Comparison of ENCODE assay signal across 8 cellular contexts in genomic region chr18:10524507-10525425, GRCh38. TPM values are rescaled to one million over a fixed set of nuclear protein-coding genes. Genes with fewer than 3 reads are reported as not detected.
DNase-seq lines count a peak whose midpoint lies in the region; ATAC-seq and TF ChIP-seq lines count a peak whose summit lies in the region.

No MANE protein-coding gene starts in this region.

- H3K27ac Mint-ChIP-seq in activated T-cell treated with anti-CD3 and anti-CD28 coated beads, Interleukin-2, amount 50 U/mL, for 72 hours = peak overlapping the region; percentile 17
- H3K27ac Mint-ChIP-seq in activated CD4-positive, alpha-beta memory T cell treated with anti-CD3 and anti-CD28 coated beads, Interleukin-2, amount 10 ng/mL, durations not matched to agents 7 days and 5 days = no peak overlapping the region
- H3K27ac Mint-ChIP-seq in type B pancreatic cell = peak overlapping the region; percentile 97

- no peaks in the 10 kb centered on the region for H3K9me3 Mint-ChIP-seq in activated T-cell treated with anti-CD3 and anti-CD28 coated beads, Interleukin-2, amount 50 U/mL, for 72 hours
- no peaks in the 10 kb centered on the region for H3K9me3 Mint-ChIP-seq in activated CD4-positive, alpha-beta memory T cell treated with anti-CD3 and anti-CD28 coated beads, Interleukin-2, amount 10 ng/mL, durations not matched to agents 7 days and 5 days
- H3K9me3 Mint-ChIP-seq in type B pancreatic cell = no peaks in the 10 kb centered on the region

- ATAC-seq in activated T-cell treated with anti-CD3 and anti-CD28 coated beads, Interleukin-2, amount 50 U/mL, for 72 hours (replicated peaks in 1 of 2) = no peak
- ATAC-seq in GM21529 (IDR thresholded peaks at IDR 0.05; ENCODE audit: unreplicated experiment) = no peak

- CTCF ChIA-PET in activated CD4-positive, alpha-beta memory T cell treated with anti-CD3 and anti-CD28 coated beads, Interleukin-2, amount 10 ng/mL, durations not matched to agents 7 days and 5 days (lab: Charles Lee) = interaction anchor here (0.5 to 1.3 kb wide), 2 partner anchors 262 to 611 kb away, joined by 3 to 4 read pairs; partner anchors contain the start of gene VAPA

- DNase-seq in activated T-cell treated with anti-CD3 and anti-CD28 coated beads, Interleukin-2, amount 50 U/mL, for 72 hours = no peak
- DNase-seq in activated T-cell treated with anti-CD3 and anti-CD28 coated beads, Interleukin-2, amount 50 U/mL, for 48 hours = no peak
- no peak for DNase-seq in activated CD4-positive, alpha-beta memory T cell treated with anti-CD3 and anti-CD28 coated beads, Interleukin-2, amount 10 ng/mL, durations not matched to agents 7 days and 5 days
- DNase-seq in kidney glomerular epithelial cell (lab: John Stamatoyannopoulos, UW) (peak; percentile 92), type B pancreatic cell (ENCODE audit: extremely low spot score, unreplicated experiment) (no peak), NCI-H510A (lab: John Stamatoyannopoulos, UW) (no peak)
- no peak for DNase-seq in stimulated activated CD4-positive, alpha-beta T cell treated with anti-CD3 and anti-CD28 coated beads, Interleukin-4, amount 100 ng/mL, for 1 hour

- H3K4me3 Mint-ChIP-seq in activated T-cell treated with anti-CD3 and anti-CD28 coated beads, Interleukin-2, amount 50 U/mL, for 72 hours = peak overlapping the region; percentile 89 to 95
- peak overlapping the region; percentile 96 for H3K4me3 Mint-ChIP-seq in activated CD4-positive, alpha-beta memory T cell treated with anti-CD3 and anti-CD28 coated beads, Interleukin-2, amount 10 ng/mL, durations not matched to agents 7 days and 5 days
- peak overlapping the region; percentile 98 for H3K4me3 Mint-ChIP-seq in type B pancreatic cell

- peaks cover 1% of the 10 kb centered on the region in 2 donors for H3K36me3 Mint-ChIP-seq in activated T-cell treated with anti-CD3 and anti-CD28 coated beads, Interleukin-2, amount 50 U/mL, for 72 hours (ENCODE audit: insufficient read depth in 2 of 2)
- H3K36me3 Mint-ChIP-seq in activated CD4-positive, alpha-beta memory T cell treated with anti-CD3 and anti-CD28 coated beads, Interleukin-2, amount 10 ng/mL, durations not matched to agents 7 days and 5 days (ENCODE audit: low read depth) = peaks cover 9% of the 10 kb centered on the region
- H3K36me3 Mint-ChIP-seq in type B pancreatic cell = no peaks in the 10 kb centered on the region

- H3K4me1 Mint-ChIP-seq in activated T-cell treated with anti-CD3 and anti-CD28 coated beads, Interleukin-2, amount 50 U/mL, for 72 hours (ENCODE audit: low read depth) = peaks cover 46% of the 10 kb centered on the region
- H3K4me1 Mint-ChIP-seq in activated CD4-positive, alpha-beta memory T cell treated with anti-CD3 and anti-CD28 coated beads, Interleukin-2, amount 10 ng/mL, durations not matched to agents 7 days and 5 days = peaks cover 44% of the 10 kb centered on the region
- H3K4me1 Mint-ChIP-seq in type B pancreatic cell (ENCODE audit: unreplicated experiment) = peaks cover 40% of the 10 kb centered on the region

- peaks cover 1% of the 10 kb centered on the region for H3K27me3 Mint-ChIP-seq in activated T-cell treated with anti-CD3 and anti-CD28 coated beads, Interleukin-2, amount 50 U/mL, for 72 hours (ENCODE audit: low read depth)
- H3K27me3 Mint-ChIP-seq in activated CD4-positive, alpha-beta memory T cell treated with anti-CD3 and anti-CD28 coated beads, Interleukin-2, amount 10 ng/mL, durations not matched to agents 7 days and 5 days = peaks cover 12% of the 10 kb centered on the region
- H3K27me3 Mint-ChIP-seq in type B pancreatic cell = no peaks in the 10 kb centered on the region

- no peak for TF ChIP-seq CTCF in type B pancreatic cell (conservative IDR thresholded peaks at IDR 0.05)

- POLR2A ChIA-PET in activated CD4-positive, alpha-beta memory T cell treated with anti-CD3 and anti-CD28 coated beads, Interleukin-2, amount 10 ng/mL, durations not matched to agents 7 days and 5 days (lab: Charles Lee) = no interaction called here

RNA-seq across cellular contexts. Expression of gene NAPG, which starts 1.1 kb away (rescaled TPM):
- total RNA-seq in activated T-cell treated with anti-CD3 and anti-CD28 coated beads, Interleukin-2, amount 50 U/mL, for 72 hours = 10 to 100 TPM; 36.5 to 37.9 TPM
- total RNA-seq in activated CD4-positive, alpha-beta memory T cell treated with anti-CD3 and anti-CD28 coated beads, Interleukin-2, amount 10 ng/mL, durations not matched to agents 7 days and 5 days = 10 to 100 TPM; 35.8 to 36.9 TPM
- total RNA-seq in type B pancreatic cell (ENCODE audit: low replicate concordance) = 22.7 and 28.1 TPM in 2 replicates
